In the genomic region with DNA sequence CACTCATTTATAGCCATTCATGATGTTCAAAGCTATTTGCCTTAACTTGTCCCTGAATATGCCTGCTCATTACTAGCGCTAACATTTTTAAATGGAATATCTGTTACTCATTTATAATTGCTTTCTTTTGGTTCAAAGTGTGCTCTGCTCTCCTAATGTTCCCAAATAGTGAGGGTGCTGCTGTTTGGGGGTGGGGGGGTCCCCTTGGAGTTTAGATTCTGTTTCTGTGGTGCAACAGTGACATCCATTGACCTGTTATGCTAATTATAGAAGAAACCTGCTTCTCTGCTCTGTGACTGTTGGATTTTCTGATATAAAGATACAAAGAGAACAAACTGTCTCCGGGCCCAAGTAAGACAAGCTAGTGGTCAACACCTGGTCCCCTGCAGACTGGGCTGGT, we compare ENCODE assay signal across 1 cellular context.
TF ChIP-seq lines count a peak whose summit lies in the region.

No MANE protein-coding gene starts in this region.

TF ChIP-seq in IMR-90, 13 proteins besides CTCF, POLR2A, EP300 and RAD21:
- no peak for TF ChIP-seq MAZ (IDR thresholded peaks at IDR 0.05; ENCODE audit: borderline replicate concordance, low read depth, low read length)
- TF ChIP-seq MXI1 (IDR thresholded peaks at IDR 0.05; ENCODE audit: borderline replicate concordance, low read depth, low read length): no peak
- no peak for TF ChIP-seq MAFK (IDR thresholded peaks at IDR 0.05; ENCODE audit: low read depth, low read length)
- TF ChIP-seq RFX5 (IDR thresholded peaks at IDR 0.05; ENCODE audit: low read depth, low read length): no peak
- no peak for TF ChIP-seq SMC3 (IDR thresholded peaks at IDR 0.05; ENCODE audit: low read depth, low read length)
- TF ChIP-seq, protein P1, sequence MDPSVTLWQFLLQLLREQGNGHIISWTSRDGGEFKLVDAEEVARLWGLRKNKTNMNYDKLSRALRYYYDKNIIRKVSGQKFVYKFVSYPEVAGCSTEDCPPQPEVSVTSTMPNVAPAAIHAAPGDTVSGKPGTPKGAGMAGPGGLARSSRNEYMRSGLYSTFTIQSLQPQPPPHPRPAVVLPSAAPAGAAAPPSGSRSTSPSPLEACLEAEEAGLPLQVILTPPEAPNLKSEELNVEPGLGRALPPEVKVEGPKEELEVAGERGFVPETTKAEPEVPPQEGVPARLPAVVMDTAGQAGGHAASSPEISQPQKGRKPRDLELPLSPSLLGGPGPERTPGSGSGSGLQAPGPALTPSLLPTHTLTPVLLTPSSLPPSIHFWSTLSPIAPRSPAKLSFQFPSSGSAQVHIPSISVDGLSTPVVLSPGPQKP (IDR thresholded peaks at IDR 0.05; ENCODE audit: borderline replicate concordance, low read depth, low read length): no peak
- no peak for TF ChIP-seq CEBPB (IDR thresholded peaks at IDR 0.05; ENCODE audit: low read depth, low read length)
- no peak for TF ChIP-seq NFE2L2 (IDR thresholded peaks at IDR 0.05; ENCODE audit: low read depth, low read length)
- TF ChIP-seq, protein P2, sequence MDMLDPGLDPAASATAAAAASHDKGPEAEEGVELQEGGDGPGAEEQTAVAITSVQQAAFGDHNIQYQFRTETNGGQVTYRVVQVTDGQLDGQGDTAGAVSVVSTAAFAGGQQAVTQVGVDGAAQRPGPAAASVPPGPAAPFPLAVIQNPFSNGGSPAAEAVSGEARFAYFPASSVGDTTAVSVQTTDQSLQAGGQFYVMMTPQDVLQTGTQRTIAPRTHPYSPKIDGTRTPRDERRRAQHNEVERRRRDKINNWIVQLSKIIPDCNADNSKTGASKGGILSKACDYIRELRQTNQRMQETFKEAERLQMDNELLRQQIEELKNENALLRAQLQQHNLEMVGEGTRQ (IDR thresholded peaks at IDR 0.05; ENCODE audit: low read depth, low read length): no peak
- TF ChIP-seq RCOR1 (IDR thresholded peaks at IDR 0.05; ENCODE audit: insufficient replicate concordance, low read length): no peak
- no peak for TF ChIP-seq CHD1 (IDR thresholded peaks at IDR 0.05; ENCODE audit: low read depth, low read length)
- no peak for TF ChIP-seq FOS (IDR thresholded peaks at IDR 0.05; ENCODE audit: low read depth, low read length)
- no peak for TF ChIP-seq BHLHE40 (IDR thresholded peaks at IDR 0.05; ENCODE audit: low read depth, low read length)
